In genomic region chr5:103407399-103407798, GRCh38 we compare ENCODE assay signal across 15 cellular contexts.
DNase-seq lines count a peak whose midpoint lies in the region; ATAC-seq and TF ChIP-seq lines count a peak whose summit lies in the region.
"Had no signal": no experiment of that assay in that cellular context is flagged by ENCODE, and none has a peak within 500 bp of the region (broad histone marks: within the 10 kb centered on the region; RNA-seq: fewer than 3 reads in every experiment).

No MANE protein-coding gene starts in this region.

- H3K4me3 Mint-ChIP-seq in HFFc6 = no peak overlapping the region
- H3K4me3 Mint-ChIP-seq: CD4-positive, alpha-beta T cell had no signal

- H3K27me3 Mint-ChIP-seq in HFFc6 (ENCODE audit: insufficient read depth) = no peaks in the 10 kb centered on the region

- DNase-seq in AG10803 (ENCODE audit: low read depth) (peak; percentile 54), HFFc6 (peak; percentile 63), amniotic epithelial cell (ENCODE audit: low read depth) (peak; percentile 68), islet precursor cell (peak; percentile 64), dermis blood vessel endothelial cell (no peak), HUDEP-2 (lab: John Stamatoyannopoulos, UW; ENCODE audit: unreplicated experiment in 76 of 76) (no peak), Right ventricle myocardium inferior (ENCODE audit: missing footprints) (no peak)
- DNase-seq: 8988T; Caco-2; CD4-positive, alpha-beta T cell; NCI-H1105; NCI-H1694; NCI-H510A; PC-3 had no signal

- H3K27ac Mint-ChIP-seq in HFFc6 = peak overlapping the region; percentile 32
- H3K27ac Mint-ChIP-seq: CD4-positive, alpha-beta T cell had no signal

- ATAC-seq in Right ventricle myocardium inferior = no peak
- ATAC-seq in GM21515 (IDR thresholded peaks at IDR 0.05; ENCODE audit: unreplicated experiment) = no peak
- ATAC-seq: PC-3 had no signal

- intact Hi-C loops in Right ventricle myocardium inferior (cut with DNase I) = no loop called here

- TF ChIP-seq CTCF in AG10803 (conservative IDR thresholded peaks at IDR 0.05; ENCODE audit: low read length) (no peak), HFFc6 (IDR thresholded peaks at IDR 0.05) (no peak)

- H3K36me3 Mint-ChIP-seq in HFFc6 (ENCODE audit: low read depth) = no peaks in the 10 kb centered on the region

- no peak overlapping the region for H3K4me3 ChIP-seq in AG10803 (ENCODE audit: low read length)

- peaks cover 52% of the 10 kb centered on the region for H3K4me1 Mint-ChIP-seq in HFFc6 (ENCODE audit: low read depth)

- H3K9me3 Mint-ChIP-seq in HFFc6 = no peaks in the 10 kb centered on the region
- H3K9me3 Mint-ChIP-seq: CD4-positive, alpha-beta T cell had no signal

Comparison
In these comparisons a context has a peak if more than half of its experiments do, and no peak if none do; other contexts are left out.
1. DNase-seq: peak in AG10803 (single experiment), HFFc6 (single experiment), amniotic epithelial cell (single experiment) and islet precursor cell (single experiment); none in dermis blood vessel endothelial cell (single experiment), HUDEP-2 (0 of 76) and Right ventricle myocardium inferior (single experiment).